15 cellular contexts compared by ENCODE assay signal in the genomic region with DNA sequence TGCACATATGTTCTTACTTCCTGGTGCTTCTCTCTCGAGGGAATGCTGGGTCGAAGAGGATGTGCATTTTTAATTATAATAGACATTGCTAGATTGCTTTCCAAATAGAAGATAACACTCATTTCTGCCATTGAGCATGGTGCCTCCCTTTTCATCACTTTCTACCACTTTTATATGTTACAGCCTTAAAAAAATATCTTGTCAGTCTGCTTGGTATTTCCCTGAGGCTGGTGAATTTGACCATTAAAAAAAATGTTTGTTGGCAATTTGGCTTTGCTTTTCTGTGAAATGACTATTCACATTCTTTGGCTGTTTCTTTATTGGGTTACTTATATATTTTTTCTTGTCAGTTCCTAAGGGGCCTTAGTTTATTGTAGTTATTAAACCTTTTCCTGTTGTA. TPM values are rescaled to one million over a fixed set of nuclear protein-coding genes. Genes with fewer than 3 reads are reported as not detected.
DNase-seq lines count a peak whose midpoint lies in the region; ATAC-seq, FAIRE-seq and TF ChIP-seq lines count a peak whose summit lies in the region.
"Had no signal": no experiment of that assay in that cellular context is flagged by ENCODE, and none has a peak within 500 bp of the region (broad histone marks: within the 10 kb centered on the region; RNA-seq: fewer than 3 reads in every experiment).

No MANE protein-coding gene starts in this region.

- H3K27me3 ChIP-seq in right atrium auricular region (no peaks in the 10 kb centered on the region), mammary epithelial cell (ENCODE audit: insufficient read depth, low read length) (no peaks in the 10 kb centered on the region), neural cell (ENCODE audit: insufficient read depth, low read depth, low read length) (no peaks in the 10 kb centered on the region), small intestine (ENCODE audit: control insufficient read depth in 2 of 2, insufficient read depth in 2 of 2, low read length in 2 of 2) (no peaks in the 10 kb centered on the region)
- H3K27me3 ChIP-seq: body of pancreas, upper lobe of left lung had no signal

- H4K20me1 ChIP-seq in mammary epithelial cell (ENCODE audit: insufficient read depth, low read length) (no peaks in the 10 kb centered on the region), neural cell (ENCODE audit: insufficient read depth) (peaks cover 5% of the 10 kb centered on the region)

- H3K36me3 ChIP-seq in right atrium auricular region = peaks cover 24% of the 10 kb centered on the region
- peaks cover 17% of the 10 kb centered on the region for H3K36me3 ChIP-seq in mammary epithelial cell (ENCODE audit: insufficient read depth, low read length)
- H3K36me3 ChIP-seq in neural cell (ENCODE audit: insufficient read depth, low read length) = peaks cover 6% of the 10 kb centered on the region
- peaks cover 0 to 20% of the 10 kb centered on the region in 2 donors for H3K36me3 ChIP-seq in small intestine (ENCODE audit: control insufficient read depth in 2 of 2, insufficient read depth in 2 of 2, low read length in 2 of 2)

- no peak for TF ChIP-seq EP300 in neural cell (conservative IDR thresholded peaks at IDR 0.05; ENCODE audit: poor library complexity, severe bottlenecking)

- dilution Hi-C loops in mammary epithelial cell (cut with HindIII; ENCODE audit: low sequenced_read_pairs) = no loop called here

- ATAC-seq in left ventricle myocardium superior = no peak
- no peak for ATAC-seq in esophagus mucosa
- no peak for ATAC-seq in HG02571 (IDR thresholded peaks at IDR 0.05; ENCODE audit: unreplicated experiment)
- ATAC-seq: body of pancreas, HepG2 had no signal

- H3K4me1 ChIP-seq in right atrium auricular region = peaks cover 0 to 48% of the 10 kb centered on the region in 2 donors
- peaks cover 67% of the 10 kb centered on the region for H3K4me1 ChIP-seq in mammary epithelial cell (ENCODE audit: insufficient read depth, low read length)
- peaks cover 0 to 3% of the 10 kb centered on the region in 2 donors for H3K4me1 ChIP-seq in small intestine (ENCODE audit: control insufficient read depth in 2 of 2, insufficient read depth in 1 of 2, low read depth in 1 of 2, low read length in 1 of 2)

- H3K4me2 ChIP-seq in mammary epithelial cell (ENCODE audit: insufficient read depth, low read depth, low read length) = no peak overlapping the region
- peak overlapping the region; percentile 17 for H3K4me2 ChIP-seq in neural cell (ENCODE audit: low read length)

- H2AFZ ChIP-seq in mammary epithelial cell (ENCODE audit: low read depth, low read length) (no peak overlapping the region), neural cell (ENCODE audit: low read depth, low read length) (no peak overlapping the region)

- no peak overlapping the region for H3K4me3 ChIP-seq in right atrium auricular region
- H3K4me3 ChIP-seq in mammary epithelial cell (replicated peaks in 1 of 3; ENCODE audit: insufficient read depth in 1 of 3, low read depth in 2 of 3, low read length in 3 of 3) = no peak overlapping the region
- H3K4me3 ChIP-seq in neural cell (ENCODE audit: low read length) = peak overlapping the region; percentile 72
- H3K4me3 ChIP-seq in small intestine (ENCODE audit: low read depth in 1 of 2, low read length in 2 of 2) = no peak overlapping the region
- H3K4me3 ChIP-seq: body of pancreas, upper lobe of left lung had no signal

- no peak for FAIRE-seq in small intestine (lab: Jason Lieb, UNC)
- FAIRE-seq: A204.1, D721Med, HepG2 had no signal

- TF ChIP-seq RAD21 in neural cell (conservative IDR thresholded peaks at IDR 0.05) = no peak

- H3K9me3 ChIP-seq in right atrium auricular region (no peaks in the 10 kb centered on the region), mammary epithelial cell (replicated peaks; ENCODE audit: insufficient read depth, low read length) (no peaks in the 10 kb centered on the region), neural cell (ENCODE audit: low read length) (no peaks in the 10 kb centered on the region), small intestine (ENCODE audit: control insufficient read depth, low read depth) (no peaks in the 10 kb centered on the region)
- H3K9me3 ChIP-seq: body of pancreas, upper lobe of left lung had no signal

- H3K79me2 ChIP-seq in mammary epithelial cell (ENCODE audit: insufficient read depth, low read length) (peaks cover 90% of the 10 kb centered on the region), neural cell (replicated peaks; ENCODE audit: insufficient read depth, low read length) (peaks cover 81% of the 10 kb centered on the region)

- BruUV-seq in mammary epithelial cell (replicated peaks; lab: Mats Ljungman, UMichigan) = no TSS peak

- no peaks in the 10 kb centered on the region for H3K9me2 ChIP-seq in neural cell (ENCODE audit: insufficient read depth, low read length)

- CTCF ChIA-PET in mammary epithelial cell (lab: Charles Lee; ENCODE audit: low non-redundant PET) = no interaction called here

- TF ChIP-seq CTCF in right atrium auricular region (IDR thresholded peaks at IDR 0.05) (no peak), mammary epithelial cell (conservative IDR thresholded peaks at IDR 0.05 in 1 of 2, IDR thresholded peaks at IDR 0.05 in 1 of 2; ENCODE audit: extremely low read depth in 1 of 2, insufficient read depth in 1 of 2, low read depth in 1 of 2, low read length in 2 of 2) (no peak), neural cell (IDR thresholded peaks at IDR 0.05; ENCODE audit: poor library complexity, severe bottlenecking) (no peak)

- no peak for DNase-seq in right atrium auricular region (ENCODE audit: low spot score)
- DNase-seq in left ventricle myocardium superior = no peak
- no peak for DNase-seq in mammary epithelial cell
- no peak for DNase-seq in H4 (ENCODE audit: low spot score)
- no peak for DNase-seq in small intestine
- DNase-seq: body of pancreas, MV-4-11, upper lobe of left lung had no signal

- peaks cover 12% of the 10 kb centered on the region for H3F3A ChIP-seq in neural cell (ENCODE audit: insufficient read depth, low read length, poor library complexity, severe bottlenecking)

- in situ Hi-C loops in mammary epithelial cell (cut with MboI; ENCODE audit: low sequenced_read_pairs in 2 of 2) = no loop called here

- H3K27ac ChIP-seq in right atrium auricular region (peak overlapping the region; percentile 11 to 24), mammary epithelial cell (ENCODE audit: insufficient read depth, low read depth, low read length) (peak overlapping the region; percentile 34), neural cell (ENCODE audit: low read length) (peak overlapping the region; percentile 100), small intestine (ENCODE audit: low read depth in 1 of 2, low read length in 1 of 2) (no peak overlapping the region)
- H3K27ac ChIP-seq: upper lobe of left lung had no signal

- WGBS in mammary epithelial cell (ENCODE audit: low coverage, missing lambda C conversion rate) = 10% methylated on average over 2 of the region's 2 CpGs
- WGBS in small intestine, 3 donors = 19 to 32% (median 31%) methylated on average over 2 of the region's 2 CpGs

- intact Hi-C loops in left ventricle myocardium superior (cut with micrococcal nuclease) = no loop called here
- intact Hi-C loops in mammary epithelial cell (cut with micrococcal nuclease) = no loop called here

- H3K9ac ChIP-seq in mammary epithelial cell (ENCODE audit: insufficient read depth, low read length) (peak overlapping the region; percentile 17), neural cell (ENCODE audit: low read length) (no peak overlapping the region)

TF ChIP-seq in neural cell, 6 proteins besides CTCF, POLR2A, EP300 and RAD21 (continues in another document):
- TF ChIP-seq POLR2AphosphoS5 (IDR thresholded peaks at IDR 0.05) (no peak), SMC3 (conservative IDR thresholded peaks at IDR 0.05; ENCODE audit: poor library complexity) (no peak), EZH2 (IDR thresholded peaks at IDR 0.05; ENCODE audit: borderline replicate concordance, insufficient read depth, low read length, poor library complexity, severe bottlenecking) (no peak)

RNA-seq across cellular contexts. Expression of gene DDR1, which starts 3.6 kb away (rescaled TPM):
- total RNA-seq in right atrium auricular region (100 to 1,000 TPM in 1 of 2 donors, 10 to 100 TPM in 1; 61.7 to 106 TPM), left ventricle myocardium superior (25.7 TPM), mammary epithelial cell (100 to 1,000 TPM; 192 to 315 TPM), esophagus mucosa (220 TPM)
- polyA plus RNA-seq in mammary epithelial cell (130 TPM), neural cell (196 and 250 TPM in 2 replicates), small intestine (10 to 100 TPM; 45.7 to 73.4 (median 59.5) TPM)
- polyA minus RNA-seq in mammary epithelial cell (239 TPM), neural cell (265 and 314 TPM in 2 replicates)
- 16.0 and 30.1 TPM in 2 replicates for total RNA-seq in H4 (2014; rRNA removed; shearing (Covaris generic))

RNA-seq across cellular contexts. Expression of gene GTF2H4, which starts 20.1 kb away (rescaled TPM):
- total RNA-seq in right atrium auricular region (1 to 10 TPM; 3.6 to 4.0 TPM), left ventricle myocardium superior (21.4 TPM), mammary epithelial cell (10 to 100 TPM; 17.0 to 41.1 TPM), esophagus mucosa (23.9 TPM)
- polyA plus RNA-seq in mammary epithelial cell (28.8 TPM), neural cell (87.7 and 101 TPM in 2 replicates), small intestine (10 to 100 TPM; 21.5 to 22.2 (median 22.1) TPM)
- polyA minus RNA-seq in mammary epithelial cell (22.1 TPM), neural cell (45.0 and 47.0 TPM in 2 replicates)
- 8.4 and 8.5 TPM in 2 replicates for total RNA-seq in H4 (2014; rRNA removed; shearing (Covaris generic))

RNA-seq across cellular contexts. Expression of gene VARS2, which starts 26.1 kb away (rescaled TPM):
- total RNA-seq in right atrium auricular region (10 to 100 TPM; 12.1 to 13.6 TPM), left ventricle myocardium superior (18.2 TPM), mammary epithelial cell (10 to 100 TPM; 17.7 to 25.7 TPM), esophagus mucosa (26.3 TPM)
- polyA plus RNA-seq in mammary epithelial cell (23.6 TPM), neural cell (93.4 and 125 TPM in 2 replicates), small intestine (10 to 100 TPM; 25.4 to 54.9 (median 42.0) TPM)
- polyA minus RNA-seq in mammary epithelial cell (24.7 TPM), neural cell (35.2 and 36.0 TPM in 2 replicates)
- total RNA-seq in H4 (2014; rRNA removed; shearing (Covaris generic)) = 10.5 and 17.6 TPM in 2 replicates

RNA-seq across cellular contexts. Expression of gene SFTA2, which starts 44.1 kb away (rescaled TPM):
- total RNA-seq in right atrium auricular region = not detected
- total RNA-seq in left ventricle myocardium superior = not detected
- not detected for total RNA-seq in mammary epithelial cell
- not detected for polyA plus RNA-seq in mammary epithelial cell
- polyA minus RNA-seq in mammary epithelial cell = not detected
- not detected in 2 replicates for polyA plus RNA-seq in neural cell
- polyA minus RNA-seq in neural cell = not detected in 2 replicates
- not detected in 2 replicates for total RNA-seq in H4 (2014; rRNA removed; shearing (Covaris generic))
- polyA plus RNA-seq in small intestine = 1 to 10 TPM in 2 of 3 donors, not detected in 1; 1.6 to 3.2 TPM
- total RNA-seq in esophagus mucosa = 9.0 TPM
- total RNA-seq: glomerular endothelial cell, HepG2 had no signal
- polyA plus RNA-seq: HepG2 had no signal

RNA-seq across cellular contexts. Expression of gene MUCL3, which starts 52.9 kb away (rescaled TPM):
- not detected for total RNA-seq in right atrium auricular region
- total RNA-seq in left ventricle myocardium superior = not detected
- total RNA-seq in mammary epithelial cell = not detected
- polyA plus RNA-seq in mammary epithelial cell = 0.03 TPM
- not detected for polyA minus RNA-seq in mammary epithelial cell
- not detected in 2 replicates for polyA plus RNA-seq in neural cell
- not detected in 2 replicates for polyA minus RNA-seq in neural cell
- not detected in 2 replicates for total RNA-seq in H4 (2014; rRNA removed; shearing (Covaris generic))
- 1 to 10 TPM in 2 of 3 donors, under 1 TPM in 1; 0.01 to 1.1 (median 1.1) TPM for polyA plus RNA-seq in small intestine
- 1.00 TPM for total RNA-seq in esophagus mucosa
- total RNA-seq: glomerular endothelial cell, HepG2 had no signal
- polyA plus RNA-seq: HepG2 had no signal

Comparison
In these comparisons a context has a peak if more than half of its experiments do, and no peak if none do; other contexts are left out.
1. H3K27ac ChIP-seq: peak in right atrium auricular region (2 of 2), mammary epithelial cell (single experiment) and neural cell (single experiment); none in small intestine (0 of 2).